In genomic region chr4:5893013-5893580, GRCh38 we compare ENCODE assay signal across 9 cellular contexts. TPM values are rescaled to one million over a fixed set of nuclear protein-coding genes. Genes with fewer than 3 reads are reported as not detected.
A peak's percentile ranks its signal among the peaks of the same experiment; 100 is the strongest.
DNase-seq lines count a peak whose midpoint lies in the region; ATAC-seq and TF ChIP-seq lines count a peak whose summit lies in the region.
"Had no signal": no experiment of that assay in that cellular context is flagged by ENCODE, and none has a peak within 500 bp of the region (broad histone marks: within the 10 kb centered on the region; RNA-seq: fewer than 3 reads in every experiment).

Gene CRMP1, minus strand, starts transcription at chr4:5893086. Its CDS starts 117 bp downstream, at chr4:5892969.

- CTCF ChIA-PET in activated naive CD4-positive, alpha-beta T cell treated with anti-CD3 and anti-CD28 coated beads, Interleukin-2, amount 10 ng/mL, durations not matched to agents 7 days and 5 days (lab: Charles Lee): no interaction called here
- CTCF ChIA-PET in activated naive CD4-positive, alpha-beta T cell treated with anti-CD3 and anti-CD28 coated beads for 36 hours (lab: Charles Lee): no interaction called here

- peak; percentile 59 for ATAC-seq in upper lobe of right lung
- ATAC-seq in GM19452 (IDR thresholded peaks at IDR 0.05; ENCODE audit: unreplicated experiment): no peak

- peaks cover 61% of the 10 kb centered on the region for H3K27me3 Mint-ChIP-seq in activated naive CD4-positive, alpha-beta T cell treated with anti-CD3 and anti-CD28 coated beads, Interleukin-2, amount 10 ng/mL, durations not matched to agents 7 days and 5 days
- peaks cover 41% of the 10 kb centered on the region for H3K27me3 Mint-ChIP-seq in activated naive CD4-positive, alpha-beta T cell treated with anti-CD3 and anti-CD28 coated beads for 36 hours (ENCODE audit: low read depth)

- TF ChIP-seq CTCF in upper lobe of right lung (IDR thresholded peaks at IDR 0.05): no peak

- DNase-seq in activated naive CD4-positive, alpha-beta T cell treated with anti-CD3 and anti-CD28 coated beads, Interleukin-2, amount 10 ng/mL, durations not matched to agents 7 days and 5 days: no peak
- DNase-seq in activated naive CD4-positive, alpha-beta T cell treated with anti-CD3 and anti-CD28 coated beads for 36 hours: no peak
- DNase-seq in SJCRH30 (no peak), upper lobe of right lung (no peak), HK-2 (ENCODE audit: unreplicated experiment) (no peak), RKO (ENCODE audit: low spot score) (no peak)
- DNase-seq: AML-193 had no signal

- 0 out of 2 replicates have a peak, but pooled peaks cover 2% of the 10 kb centered on the region for H3K27me3 ChIP-seq in SJCRH30
- H3K27me3 ChIP-seq in upper lobe of right lung: peaks cover 59% of the 10 kb centered on the region

- no peak within 1 kb of the TSS for H3K4me3 ChIP-seq in SJCRH30
- peak within 1 kb of the TSS; percentile 46 for H3K4me3 ChIP-seq in iPS-18c (ENCODE audit: insufficient read depth, low read depth, low read length)
- H3K4me3 ChIP-seq in upper lobe of right lung: no peak within 1 kb of the TSS

- H3K9me3 ChIP-seq in SJCRH30 (replicated peaks) (peaks cover 8% of the 10 kb centered on the region; the same call in 1 of the 2 replicates), iPS-18c (ENCODE audit: control insufficient read depth, insufficient read depth, low read length) (peaks cover 4% of the 10 kb centered on the region), upper lobe of right lung (no peaks in the 10 kb centered on the region)

- H3K27ac ChIP-seq in SJCRH30 (no peak within 1 kb of the TSS), upper lobe of right lung (no peak within 1 kb of the TSS)

- H3K4me1 ChIP-seq in SJCRH30: peaks cover 27% of the 10 kb centered on the region
- H3K4me1 ChIP-seq in upper lobe of right lung: peaks cover 5% of the 10 kb centered on the region

- H3K4me1 Mint-ChIP-seq in activated naive CD4-positive, alpha-beta T cell treated with anti-CD3 and anti-CD28 coated beads, Interleukin-2, amount 10 ng/mL, durations not matched to agents 7 days and 5 days: peaks cover 3% of the 10 kb centered on the region
- H3K4me1 Mint-ChIP-seq in activated naive CD4-positive, alpha-beta T cell treated with anti-CD3 and anti-CD28 coated beads for 36 hours (ENCODE audit: low read depth): peaks cover 2% of the 10 kb centered on the region

- intact Hi-C loops in activated naive CD4-positive, alpha-beta T cell treated with anti-CD3 and anti-CD28 coated beads for 36 hours (cut with micrococcal nuclease): no loop called here
- intact Hi-C loops in upper lobe of right lung (cut with DNase I): no loop called here

- peak within 1 kb of the TSS; percentile 6 for H3K27ac Mint-ChIP-seq in activated naive CD4-positive, alpha-beta T cell treated with anti-CD3 and anti-CD28 coated beads, Interleukin-2, amount 10 ng/mL, durations not matched to agents 7 days and 5 days
- no peak within 1 kb of the TSS for H3K27ac Mint-ChIP-seq in activated naive CD4-positive, alpha-beta T cell treated with anti-CD3 and anti-CD28 coated beads for 36 hours

- no peaks in the 10 kb centered on the region for H3K36me3 Mint-ChIP-seq in activated naive CD4-positive, alpha-beta T cell treated with anti-CD3 and anti-CD28 coated beads, Interleukin-2, amount 10 ng/mL, durations not matched to agents 7 days and 5 days
- no peaks in the 10 kb centered on the region for H3K36me3 Mint-ChIP-seq in activated naive CD4-positive, alpha-beta T cell treated with anti-CD3 and anti-CD28 coated beads for 36 hours (ENCODE audit: low read depth)

- no peak within 1 kb of the TSS for H3K4me3 Mint-ChIP-seq in activated naive CD4-positive, alpha-beta T cell treated with anti-CD3 and anti-CD28 coated beads, Interleukin-2, amount 10 ng/mL, durations not matched to agents 7 days and 5 days
- no peak within 1 kb of the TSS for H3K4me3 Mint-ChIP-seq in activated naive CD4-positive, alpha-beta T cell treated with anti-CD3 and anti-CD28 coated beads for 36 hours

- H3K9me3 Mint-ChIP-seq in activated naive CD4-positive, alpha-beta T cell treated with anti-CD3 and anti-CD28 coated beads, Interleukin-2, amount 10 ng/mL, durations not matched to agents 7 days and 5 days: no peaks in the 10 kb centered on the region
- peaks cover 4% of the 10 kb centered on the region for H3K9me3 Mint-ChIP-seq in activated naive CD4-positive, alpha-beta T cell treated with anti-CD3 and anti-CD28 coated beads for 36 hours

- H3K36me3 ChIP-seq in SJCRH30 (no peaks in the 10 kb centered on the region), upper lobe of right lung (no peaks in the 10 kb centered on the region)

RNA-seq across cellular contexts. Expression of gene CRMP1, which starts in this region (rescaled TPM):
- total RNA-seq in activated naive CD4-positive, alpha-beta T cell treated with anti-CD3 and anti-CD28 coated beads for 36 hours: not detected
- total RNA-seq in SJCRH30 (2014; rRNA removed; shearing (Covaris generic)): 87.0 and 88.0 TPM in 2 replicates
- 6.1 TPM for total RNA-seq in upper lobe of right lung

Comparison
In these comparisons a context has a peak if more than half of its experiments do, and no peak if none do; other contexts are left out.
1. RNA of gene CRMP1 (total RNA-seq): 87.0 to 88.0 TPM in SJCRH30; 6.1 TPM in upper lobe of right lung (single experiment) and not detected in activated naive CD4-positive, alpha-beta T cell treated with anti-CD3 and anti-CD28 coated beads for 36 hours; every median in the first group is over 10 times any median in the second.